ENCODE assay signal across 26 cellular contexts in genomic region chr20:22525821-22526220, GRCh38. TPM values are rescaled to one million over a fixed set of nuclear protein-coding genes. Genes with fewer than 3 reads are reported as not detected.
"Had no signal": no experiment of that assay in that cellular context is flagged by ENCODE, and none has a peak within 500 bp of the region (broad histone marks: within the 10 kb centered on the region; RNA-seq: fewer than 3 reads in every experiment).

No MANE protein-coding gene starts in this region.

- H3K27me3 Mint-ChIP-seq: activated CD4-positive, alpha-beta memory T cell treated with anti-CD3 and anti-CD28 coated beads for 36 hours; activated CD4-positive, alpha-beta T cell treated with anti-CD3 and anti-CD28 coated beads, Interleukin-2, amount 10 ng/mL, durations not matched to agents 7 days and 5 days; activated naive CD8-positive, alpha-beta T cell; central memory CD8-positive, alpha-beta T cell had no signal

- DNase-seq: activated CD4-positive, alpha-beta memory T cell treated with anti-CD3 and anti-CD28 coated beads for 36 hours; activated CD4-positive, alpha-beta T cell treated with anti-CD3 and anti-CD28 coated beads, Interleukin-2, amount 10 ng/mL, durations not matched to agents 7 days and 5 days; activated CD4-positive, CD25-positive, alpha-beta regulatory T cell; activated CD8-positive, alpha-beta memory T cell treated with anti-CD3 and anti-CD28 coated beads for 24 hours; activated gamma-delta T cell; activated naive CD4-positive, alpha-beta T cell treated with anti-CD3 and anti-CD28 coated beads for 36 hours; activated T-cell treated with anti-CD3 and anti-CD28 coated beads, Interleukin-2, amount 50 U/mL, for 4 hours; amygdala; MM.1S; NCI-H146; NCI-H187 treated with DMSO at 0.1 percent for 48 hours; NCI-H2171; NCI-H226; NCI-H526; NCI-H82; RPMI8226; T-cell; T-helper 2 cell; T1000 had no signal

- H3K4me3 Mint-ChIP-seq: activated CD4-positive, alpha-beta memory T cell treated with anti-CD3 and anti-CD28 coated beads for 36 hours; activated CD4-positive, alpha-beta T cell treated with anti-CD3 and anti-CD28 coated beads, Interleukin-2, amount 10 ng/mL, durations not matched to agents 7 days and 5 days; activated naive CD4-positive, alpha-beta T cell treated with anti-CD3 and anti-CD28 coated beads for 36 hours; activated naive CD8-positive, alpha-beta T cell; activated T-cell treated with anti-CD3 and anti-CD28 coated beads, Interleukin-2, amount 50 U/mL, for 4 hours; brain; central memory CD8-positive, alpha-beta T cell; T-cell had no signal

- H3K36me3 Mint-ChIP-seq: activated CD4-positive, alpha-beta memory T cell treated with anti-CD3 and anti-CD28 coated beads for 36 hours; activated naive CD8-positive, alpha-beta T cell; brain; T-cell had no signal

- H3K4me1 Mint-ChIP-seq: activated CD4-positive, alpha-beta T cell treated with anti-CD3 and anti-CD28 coated beads, Interleukin-2, amount 10 ng/mL, durations not matched to agents 7 days and 5 days; brain; central memory CD8-positive, alpha-beta T cell; T-cell had no signal

- H3K27ac Mint-ChIP-seq: activated CD4-positive, alpha-beta memory T cell treated with anti-CD3 and anti-CD28 coated beads for 36 hours; activated CD4-positive, alpha-beta T cell treated with anti-CD3 and anti-CD28 coated beads, Interleukin-2, amount 10 ng/mL, durations not matched to agents 7 days and 5 days; activated naive CD4-positive, alpha-beta T cell treated with anti-CD3 and anti-CD28 coated beads for 36 hours; activated naive CD8-positive, alpha-beta T cell; brain; T-cell had no signal

- H3K9me3 Mint-ChIP-seq: activated CD4-positive, alpha-beta T cell treated with anti-CD3 and anti-CD28 coated beads, Interleukin-2, amount 10 ng/mL, durations not matched to agents 7 days and 5 days; brain had no signal

- ATAC-seq: activated T-cell treated with anti-CD3 and anti-CD28 coated beads, Interleukin-2, amount 50 U/mL, for 4 hours; Panc1; Right ventricle myocardium inferior; T-cell had no signal

RNA-seq across cellular contexts. Expression of gene FOXA2, which starts 58.6 kb away (rescaled TPM):
- total RNA-seq: activated CD4-positive, alpha-beta memory T cell treated with anti-CD3 and anti-CD28 coated beads for 36 hours; activated CD4-positive, alpha-beta T cell treated with anti-CD3 and anti-CD28 coated beads, Interleukin-2, amount 10 ng/mL, durations not matched to agents 7 days and 5 days; activated naive CD4-positive, alpha-beta T cell treated with anti-CD3 and anti-CD28 coated beads for 36 hours; activated T-cell treated with anti-CD3 and anti-CD28 coated beads, Interleukin-2, amount 50 U/mL, for 4 hours; astrocyte; NCI-H460; Right ventricle myocardium inferior had no signal
